Comparison of ENCODE assay signal across 20 cellular contexts in the genomic region with DNA sequence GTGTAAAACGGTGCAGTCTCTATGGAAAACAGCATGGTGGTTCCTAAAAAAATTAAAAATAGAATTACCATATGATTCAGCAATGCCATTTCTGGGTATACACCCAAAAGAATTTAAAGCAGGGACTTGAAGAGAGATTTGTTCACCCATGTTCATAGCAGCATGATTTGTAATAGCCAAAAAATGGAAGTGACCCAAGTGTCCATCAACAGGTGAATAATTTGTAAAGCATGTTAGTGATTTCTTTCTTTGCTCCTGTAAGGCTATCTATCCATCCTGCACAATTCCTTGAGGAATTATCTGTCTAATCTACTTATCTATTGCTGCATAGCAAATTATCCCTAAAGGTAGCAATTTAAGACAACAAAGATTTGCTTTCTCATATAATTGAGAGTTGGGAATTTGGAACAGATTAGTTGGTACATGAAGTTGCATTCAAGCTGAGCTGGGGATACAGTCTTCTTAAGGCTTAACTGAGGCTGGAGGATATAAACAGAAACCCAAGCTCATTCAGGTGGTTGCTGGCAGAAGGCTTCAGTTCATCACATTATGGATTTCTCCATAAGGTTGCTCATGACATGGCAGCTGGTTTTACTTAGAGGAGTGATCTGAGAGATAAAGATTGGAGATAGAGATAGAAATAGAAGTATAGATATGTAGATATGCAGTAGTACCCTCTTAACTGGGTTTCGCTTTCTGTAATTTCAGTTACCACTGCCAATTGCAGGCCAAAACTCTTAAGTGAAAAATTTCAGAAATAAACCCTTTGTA.
"Had no signal": no experiment of that assay in that cellular context is flagged by ENCODE, and none has a peak within 500 bp of the region (broad histone marks: within the 10 kb centered on the region; RNA-seq: fewer than 3 reads in every experiment).

No MANE protein-coding gene starts in this region.

- H3K4me1 Mint-ChIP-seq: activated CD4-positive, alpha-beta T cell treated with anti-CD3 and anti-CD28 coated beads for 36 hours; activated T-helper 17 cell treated with anti-CD3 and anti-CD28 coated beads, Interleukin-2, amount 50 U/mL, for 72 hours; central memory CD8-positive, alpha-beta T cell had no signal

- H3K27ac Mint-ChIP-seq: activated CD4-positive, alpha-beta T cell treated with anti-CD3 and anti-CD28 coated beads for 36 hours; activated CD8-positive, alpha-beta T cell treated with anti-CD3 and anti-CD28 coated beads, Interleukin-2, amount 10 ng/mL, durations not matched to agents 7 days and 5 days; activated naive CD4-positive, alpha-beta T cell treated with anti-CD3 and anti-CD28 coated beads for 36 hours; activated T-helper 17 cell treated with anti-CD3 and anti-CD28 coated beads, Interleukin-2, amount 50 U/mL, for 72 hours; memory B cell; natural killer cell treated with Interleukin-12 subunit alpha and Interleukin-12 subunit beta and Interleukin-15 and Interleukin-18, amount 100 ng/mL, for 72 hours; stimulated activated memory B cell treated with anti-CD40 and anti-IgM and Interleukin-4, amounts not matched to agents 10 μg/mL and 1 μg/mL and 100 μg/mL, for 72 hours; T-cell had no signal

- H3K36me3 Mint-ChIP-seq: memory B cell; natural killer cell treated with Interleukin-12 subunit alpha and Interleukin-12 subunit beta and Interleukin-15 and Interleukin-18, amount 100 ng/mL, for 72 hours; stimulated activated memory B cell treated with anti-CD40 and anti-IgM and Interleukin-4, amounts not matched to agents 10 μg/mL and 1 μg/mL and 100 μg/mL, for 72 hours; T-cell had no signal

- H3K4me3 Mint-ChIP-seq: activated CD4-positive, alpha-beta T cell treated with anti-CD3 and anti-CD28 coated beads for 36 hours; activated CD8-positive, alpha-beta T cell treated with anti-CD3 and anti-CD28 coated beads, Interleukin-2, amount 10 ng/mL, durations not matched to agents 7 days and 5 days; activated naive CD4-positive, alpha-beta T cell treated with anti-CD3 and anti-CD28 coated beads for 36 hours; activated T-helper 17 cell treated with anti-CD3 and anti-CD28 coated beads, Interleukin-2, amount 50 U/mL, for 72 hours; central memory CD8-positive, alpha-beta T cell; memory B cell; natural killer cell treated with Interleukin-12 subunit alpha and Interleukin-12 subunit beta and Interleukin-15 and Interleukin-18, amount 100 ng/mL, for 72 hours; stimulated activated memory B cell treated with anti-CD40 and anti-IgM and Interleukin-4, amounts not matched to agents 10 μg/mL and 1 μg/mL and 100 μg/mL, for 72 hours; T-cell had no signal

- H3K36me3 ChIP-seq: esophagus muscularis mucosa, heart right ventricle, right lobe of liver, spleen, transverse colon, WERI-Rb-1 had no signal

- H3K4me1 ChIP-seq: esophagus muscularis mucosa, psoas muscle, right lobe of liver, transverse colon had no signal

- H3K27me3 Mint-ChIP-seq: activated CD4-positive, alpha-beta T cell treated with anti-CD3 and anti-CD28 coated beads for 36 hours; activated T-helper 17 cell treated with anti-CD3 and anti-CD28 coated beads, Interleukin-2, amount 50 U/mL, for 72 hours; central memory CD8-positive, alpha-beta T cell; memory B cell; natural killer cell treated with Interleukin-12 subunit alpha and Interleukin-12 subunit beta and Interleukin-15 and Interleukin-18, amount 100 ng/mL, for 72 hours; stimulated activated memory B cell treated with anti-CD40 and anti-IgM and Interleukin-4, amounts not matched to agents 10 μg/mL and 1 μg/mL and 100 μg/mL, for 72 hours; T-cell had no signal

- H3K27ac ChIP-seq: dorsolateral prefrontal cortex, esophagus muscularis mucosa, heart right ventricle, psoas muscle, right lobe of liver, spleen, transverse colon, WERI-Rb-1 had no signal

- H3K9me3 ChIP-seq: esophagus muscularis mucosa, heart right ventricle, psoas muscle, right lobe of liver, transverse colon had no signal

- H3K27me3 ChIP-seq: dorsolateral prefrontal cortex, esophagus muscularis mucosa, heart right ventricle, right lobe of liver, spleen, transverse colon had no signal

- H3K4me3 ChIP-seq: dorsolateral prefrontal cortex, esophagus muscularis mucosa, heart right ventricle, psoas muscle, right lobe of liver, spleen, transverse colon had no signal

- DNase-seq: activated CD4-positive, alpha-beta T cell treated with anti-CD3 and anti-CD28 coated beads for 36 hours; activated CD8-positive, alpha-beta T cell treated with anti-CD3 and anti-CD28 coated beads, Interleukin-2, amount 10 ng/mL, durations not matched to agents 7 days and 5 days; activated naive CD4-positive, alpha-beta T cell treated with anti-CD3 and anti-CD28 coated beads for 36 hours; dorsolateral prefrontal cortex; heart right ventricle; nucleus accumbens; psoas muscle; right lobe of liver; spleen; stimulated activated CD4-positive, alpha-beta T cell treated with anti-CD3 and anti-CD28 coated beads, Interleukin-1b, Interleukin-23, amount 100 ng/mL, for 48 hours; T-cell; transverse colon; WERI-Rb-1 had no signal

- H3K9me3 Mint-ChIP-seq: activated T-helper 17 cell treated with anti-CD3 and anti-CD28 coated beads, Interleukin-2, amount 50 U/mL, for 72 hours; central memory CD8-positive, alpha-beta T cell; memory B cell; natural killer cell treated with Interleukin-12 subunit alpha and Interleukin-12 subunit beta and Interleukin-15 and Interleukin-18, amount 100 ng/mL, for 72 hours; stimulated activated memory B cell treated with anti-CD40 and anti-IgM and Interleukin-4, amounts not matched to agents 10 μg/mL and 1 μg/mL and 100 μg/mL, for 72 hours had no signal

- ATAC-seq: activated CD4-positive, alpha-beta T cell treated with anti-CD3 and anti-CD28 coated beads for 36 hours; activated CD8-positive, alpha-beta T cell treated with anti-CD3 and anti-CD28 coated beads, Interleukin-2, amount 10 ng/mL, durations not matched to agents 7 days and 5 days; activated T-helper 17 cell treated with anti-CD3 and anti-CD28 coated beads, Interleukin-2, amount 50 U/mL, for 72 hours; heart right ventricle; left lobe of liver; natural killer cell treated with Interleukin-12 subunit alpha and Interleukin-12 subunit beta and Interleukin-15 and Interleukin-18, amount 100 ng/mL, for 72 hours; psoas muscle; right lobe of liver; stimulated activated memory B cell treated with anti-CD40 and anti-IgM and Interleukin-4, amounts not matched to agents 10 μg/mL and 1 μg/mL and 100 μg/mL, for 72 hours; T-cell had no signal
